ENCODE assay signal across 26 cellular contexts in the genomic region with DNA sequence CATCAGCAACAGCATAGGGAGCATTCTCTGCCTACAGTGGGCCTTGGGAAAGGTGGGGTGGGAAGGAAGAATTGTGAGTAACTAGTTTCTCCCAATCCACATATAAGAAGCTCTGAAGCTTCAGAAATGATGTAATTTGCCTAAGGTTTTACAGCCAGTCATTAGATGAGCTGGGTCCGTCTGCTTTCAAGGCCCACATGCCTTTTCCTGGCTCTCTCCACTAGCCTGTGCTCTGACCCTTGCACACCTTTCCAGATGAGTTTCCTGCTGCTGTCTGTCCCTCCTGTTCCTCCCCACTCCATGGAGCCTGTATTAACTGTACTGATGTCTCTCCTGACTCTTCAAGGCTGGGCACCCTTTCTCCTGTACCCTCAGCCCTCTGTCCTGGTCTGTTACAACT. TPM values are rescaled to one million over a fixed set of nuclear protein-coding genes. Genes with fewer than 3 reads are reported as not detected.
A peak's percentile ranks its signal among the peaks of the same experiment; 100 is the strongest.
DNase-seq lines count a peak whose midpoint lies in the region; ATAC-seq and TF ChIP-seq lines count a peak whose summit lies in the region.
"Had no signal": no experiment of that assay in that cellular context is flagged by ENCODE, and none has a peak within 500 bp of the region (broad histone marks: within the 10 kb centered on the region; RNA-seq: fewer than 3 reads in every experiment).

No MANE protein-coding gene starts in this region.

- H2BK15ac ChIP-seq in mesenchymal stem cell (ENCODE audit: low read depth, poor library complexity, severe bottlenecking), result no peak overlapping the region

- TF ChIP-seq CTCF in heart left ventricle (IDR thresholded peaks at IDR 0.05), result no peak
- no peak for TF ChIP-seq CTCF in endodermal cell (conservative IDR thresholded peaks at IDR 0.05)
- TF ChIP-seq CTCF in mesothelial cell of epicardium (IDR thresholded peaks at IDR 0.05; ENCODE audit: unreplicated experiment), result no peak

- no peak overlapping the region for H2BK5ac ChIP-seq in mesenchymal stem cell (ENCODE audit: low read depth, low read length, poor library complexity, severe bottlenecking)

- H3K14ac ChIP-seq in mesenchymal stem cell (ENCODE audit: low read length in 2 of 2), result no peak overlapping the region

- no peak for DNase-seq in heart left ventricle
- DNase-seq in Right ventricle myocardium superior, result no peak
- no peak for DNase-seq in endodermal cell
- DNase-seq in mesenchymal stem cell, result no peak
- DNase-seq in activated naive CD4-positive, alpha-beta T cell treated with anti-CD3 and anti-CD28 coated beads, Interleukin-2, amount 10 ng/mL, durations not matched to agents 7 days and 5 days, result no peak
- DNase-seq in GM19240 (ENCODE audit: insufficient read length, low spot score), result no peak
- no peak for DNase-seq in mesothelial cell of epicardium (ENCODE audit: low spot score in 2 of 2, unreplicated experiment in 2 of 2)
- DNase-seq: Caco-2; CD8-positive, alpha-beta T cell; EL; GDM1; H9; KG1; MG63; NCI-H1105 treated with DMSO at 0.1 percent for 48 hours; NCI-H2029; NCI-H446 treated with DMSO at 0.1 percent for 48 hours; NCI-H526; NCI-H82; NK-92 treated with Interleukin-12 subunit alpha and Interleukin-12 subunit beta, amount 100 ng/mL, for 24 hours; PC-3 had no signal

- H3K27ac ChIP-seq in heart left ventricle (peak overlapping the region in 8 of 12 donors; percentile 28 to 59 (median 49)), endodermal cell (ENCODE audit: low read depth, low read length) (no peak overlapping the region), mesenchymal stem cell (ENCODE audit: low read length, poor library complexity, severe bottlenecking) (no peak overlapping the region)
- H3K27ac ChIP-seq: 22Rv1, C4-2B had no signal

- no peak overlapping the region for H3K9ac ChIP-seq in endodermal cell (ENCODE audit: extremely low read depth, low read length, poor library complexity, severe bottlenecking)
- no peak overlapping the region for H3K9ac ChIP-seq in mesenchymal stem cell (ENCODE audit: low read length)

- no peak overlapping the region for H4K8ac ChIP-seq in mesenchymal stem cell (ENCODE audit: low read length)

- no peak overlapping the region for H2BK12ac ChIP-seq in mesenchymal stem cell (ENCODE audit: low read length in 2 of 2)

- intact Hi-C loops in heart left ventricle (cut with DNase I), result no loop called here
- intact Hi-C loops in Right ventricle myocardium superior (cut with DNase I), result no loop called here

- H3K4me3 ChIP-seq in heart left ventricle (no peak overlapping the region), endodermal cell (ENCODE audit: low read length) (no peak overlapping the region), mesenchymal stem cell (ENCODE audit: insufficient read depth in 1 of 2, low read depth in 1 of 2, low read length in 2 of 2) (no peak overlapping the region)
- H3K4me3 ChIP-seq: GM12878, GM23338, MG63 had no signal

- H3K4me1 Mint-ChIP-seq in endodermal cell, result no peaks in the 10 kb centered on the region
- peaks cover 23% of the 10 kb centered on the region for H3K4me1 Mint-ChIP-seq in activated naive CD4-positive, alpha-beta T cell treated with anti-CD3 and anti-CD28 coated beads, Interleukin-2, amount 10 ng/mL, durations not matched to agents 7 days and 5 days
- H3K4me1 Mint-ChIP-seq in mesothelial cell of epicardium, result no peaks in the 10 kb centered on the region

- peak overlapping the region in 1 of 2 experiments; percentile 9 for H3K4ac ChIP-seq in mesenchymal stem cell (ENCODE audit: low read depth in 1 of 2, low read length in 2 of 2)

- no peaks in the 10 kb centered on the region for H3K79me1 ChIP-seq in mesenchymal stem cell (replicated peaks; ENCODE audit: low read length, poor library complexity, severe bottlenecking)

- no peak overlapping the region for H2AFZ ChIP-seq in mesenchymal stem cell (ENCODE audit: low read depth, low read length)
- H2AFZ ChIP-seq: GM23338 had no signal

- H3K4me3 Mint-ChIP-seq in endodermal cell, result no peak overlapping the region
- H3K4me3 Mint-ChIP-seq in activated naive CD4-positive, alpha-beta T cell treated with anti-CD3 and anti-CD28 coated beads, Interleukin-2, amount 10 ng/mL, durations not matched to agents 7 days and 5 days, result no peak overlapping the region
- H3K4me3 Mint-ChIP-seq in mesothelial cell of epicardium, result no peak overlapping the region
- H3K4me3 Mint-ChIP-seq: B cell; CD8-positive, alpha-beta T cell; GM23338 had no signal

- H3K23ac ChIP-seq in mesenchymal stem cell (ENCODE audit: low read length in 2 of 2), result no peak overlapping the region

- H3K27me3 Mint-ChIP-seq in endodermal cell (ENCODE audit: insufficient read depth) (peaks cover 20% of the 10 kb centered on the region), mesothelial cell of epicardium (ENCODE audit: low read depth) (peaks cover 28% of the 10 kb centered on the region)
- peaks cover 9% of the 10 kb centered on the region for H3K27me3 Mint-ChIP-seq in activated naive CD4-positive, alpha-beta T cell treated with anti-CD3 and anti-CD28 coated beads, Interleukin-2, amount 10 ng/mL, durations not matched to agents 7 days and 5 days

- CTCF ChIA-PET in activated naive CD4-positive, alpha-beta T cell treated with anti-CD3 and anti-CD28 coated beads, Interleukin-2, amount 10 ng/mL, durations not matched to agents 7 days and 5 days (lab: Charles Lee), result no interaction called here

- H4K91ac ChIP-seq in mesenchymal stem cell (ENCODE audit: low read length), result peak overlapping the region; percentile 55

- peaks cover 0 to 25% (median 0%) of the 10 kb centered on the region in 9 donors for H3K36me3 ChIP-seq in heart left ventricle
- no peaks in the 10 kb centered on the region for H3K36me3 ChIP-seq in endodermal cell (ENCODE audit: control insufficient read depth, insufficient read depth, low read length)
- H3K36me3 ChIP-seq in mesenchymal stem cell (ENCODE audit: control insufficient read depth in 1 of 2, insufficient read depth in 2 of 2, low read depth in 1 of 2, low read length in 2 of 2), result no peaks in the 10 kb centered on the region
- H3K36me3 ChIP-seq: MG63 had no signal

- H3K27me3 ChIP-seq in heart left ventricle (peaks cover 0 to 7% (median 0%) of the 10 kb centered on the region in 9 donors), endodermal cell (ENCODE audit: control insufficient read depth, insufficient read depth, low read length, poor library complexity, severe bottlenecking) (peaks cover 8% of the 10 kb centered on the region), mesenchymal stem cell (ENCODE audit: control insufficient read depth in 1 of 2, insufficient read depth in 1 of 2, low read length in 2 of 2) (peaks cover 21% of the 10 kb centered on the region in 2 experiments)
- H3K27me3 ChIP-seq: MG63 had no signal

- no peak overlapping the region for H3K4me2 ChIP-seq in mesenchymal stem cell (ENCODE audit: low read length, poor library complexity, severe bottlenecking)
- H3K4me2 ChIP-seq: GM23338 had no signal

- H3K36me3 Mint-ChIP-seq in endodermal cell (ENCODE audit: low read depth), result no peaks in the 10 kb centered on the region
- peaks cover 39% of the 10 kb centered on the region for H3K36me3 Mint-ChIP-seq in activated naive CD4-positive, alpha-beta T cell treated with anti-CD3 and anti-CD28 coated beads, Interleukin-2, amount 10 ng/mL, durations not matched to agents 7 days and 5 days
- peaks cover 4% of the 10 kb centered on the region for H3K36me3 Mint-ChIP-seq in mesothelial cell of epicardium
- H3K36me3 Mint-ChIP-seq: CD8-positive, alpha-beta T cell had no signal

- peaks cover 0 to 38% (median 13%) of the 10 kb centered on the region in 12 donors for H3K4me1 ChIP-seq in heart left ventricle
- H3K4me1 ChIP-seq in endodermal cell (ENCODE audit: control insufficient read depth, insufficient read depth, low read length), result no peaks in the 10 kb centered on the region
- H3K4me1 ChIP-seq in mesenchymal stem cell (ENCODE audit: control insufficient read depth, insufficient read depth, low read depth, low read length), result peaks cover 7% of the 10 kb centered on the region
- H3K4me1 ChIP-seq: Caco-2 had no signal

- H2AK5ac ChIP-seq in mesenchymal stem cell (ENCODE audit: low read length, severe bottlenecking), result no peak overlapping the region

- WGBS in heart left ventricle, 4 donors, result 88 to 100% (median 95%) methylated on average over 1 of the region's 1 CpG
- 82 to 90% methylated on average over 1 of the region's 1 CpG for WGBS in endodermal cell (ENCODE audit: insufficient coverage in 1 of 2, insufficient read length in 1 of 2), 2 experiments
- WGBS in mesenchymal stem cell, result 97% methylated on average over 1 of the region's 1 CpG

- no peak for TF ChIP-seq POLR2A in heart left ventricle (IDR thresholded peaks at IDR 0.05)

- H3K9me3 ChIP-seq in heart left ventricle, result no peaks in the 10 kb centered on the region
- H3K9me3 ChIP-seq in endodermal cell (ENCODE audit: control insufficient read depth, low read length), result no peaks in the 10 kb centered on the region
- H3K9me3 ChIP-seq in mesenchymal stem cell (ENCODE audit: control insufficient read depth, low read length), result no peaks in the 10 kb centered on the region
- H3K9me3 ChIP-seq: Caco-2, MG63 had no signal

- H3K9me3 Mint-ChIP-seq in endodermal cell, result no peaks in the 10 kb centered on the region
- H3K9me3 Mint-ChIP-seq in activated naive CD4-positive, alpha-beta T cell treated with anti-CD3 and anti-CD28 coated beads, Interleukin-2, amount 10 ng/mL, durations not matched to agents 7 days and 5 days, result no peaks in the 10 kb centered on the region
- peaks cover 5% of the 10 kb centered on the region for H3K9me3 Mint-ChIP-seq in mesothelial cell of epicardium
- H3K9me3 Mint-ChIP-seq: CD8-positive, alpha-beta T cell had no signal

- ATAC-seq in heart left ventricle (no peak), Right ventricle myocardium superior (ENCODE audit: poor library complexity) (no peak)
- ATAC-seq: CD8-positive, alpha-beta T cell; GM12878; GM23338; PC-3 had no signal

- no peak overlapping the region for H3K18ac ChIP-seq in mesenchymal stem cell (ENCODE audit: low read depth in 1 of 2, low read length in 2 of 2)

- H2BK120ac ChIP-seq in mesenchymal stem cell (ENCODE audit: low read depth, low read length), result no peak overlapping the region

- H3K27ac Mint-ChIP-seq in endodermal cell (peak overlapping the region; percentile 15), mesothelial cell of epicardium (no peak overlapping the region)
- no peak overlapping the region for H3K27ac Mint-ChIP-seq in activated naive CD4-positive, alpha-beta T cell treated with anti-CD3 and anti-CD28 coated beads, Interleukin-2, amount 10 ng/mL, durations not matched to agents 7 days and 5 days
- H3K27ac Mint-ChIP-seq: B cell; CD8-positive, alpha-beta T cell; GM23338 had no signal

RNA-seq across cellular contexts. Expression of gene TM6SF1, which starts 6.4 kb away (rescaled TPM):
- total RNA-seq in heart left ventricle (1 to 10 TPM; 2.6 to 9.4 (median 4.7) TPM), Right ventricle myocardium superior (6.8 TPM), endodermal cell (1 to 10 TPM; 1.2 to 1.9 TPM), mesothelial cell of epicardium (not detected in 3 replicates)
- polyA plus RNA-seq in heart left ventricle, result 1 to 10 TPM; 2.7 to 5.6 TPM
- 0.39 TPM for polyA plus RNA-seq in endodermal cell (2013, experiment 1 of 2)
- 0.29 TPM for polyA plus RNA-seq in endodermal cell (2013, experiment 2 of 2)
- 5.1 TPM for polyA plus RNA-seq in mesenchymal stem cell (2013, experiment 1 of 2)
- 5.1 TPM for polyA plus RNA-seq in mesenchymal stem cell (2013, experiment 2 of 2)
- total RNA-seq: Caco-2; CD8-positive, alpha-beta T cell; PC-3 had no signal

RNA-seq across cellular contexts. Expression of gene BTBD1, which starts 46.8 kb away (rescaled TPM):
- 100 to 1,000 TPM; 109 to 192 (median 140) TPM for total RNA-seq in heart left ventricle
- 100 to 1,000 TPM in 1 of 2 donors, 10 to 100 TPM in 1; 15.2 to 103 TPM for polyA plus RNA-seq in heart left ventricle
- 158 TPM for total RNA-seq in Right ventricle myocardium superior
- 10 to 100 TPM; 35.9 to 37.0 TPM for total RNA-seq in endodermal cell
- polyA plus RNA-seq in endodermal cell (2013, experiment 1 of 2), result 37.5 TPM
- 38.6 TPM for polyA plus RNA-seq in endodermal cell (2013, experiment 2 of 2)
- 51.9 TPM for polyA plus RNA-seq in mesenchymal stem cell (2013, experiment 1 of 2)
- 54.3 TPM for polyA plus RNA-seq in mesenchymal stem cell (2013, experiment 2 of 2)
- 33.4 to 37.4 TPM (median 35.0 TPM) in 3 replicates for total RNA-seq in mesothelial cell of epicardium

Comparison
In these comparisons a context has a peak if more than half of its experiments do, and no peak if none do; other contexts are left out.
1. H3K27ac ChIP-seq: peak in heart left ventricle (8 of 12); none in endodermal cell (single experiment) and mesenchymal stem cell (single experiment).